Comparison of ENCODE assay signal across 9 cellular contexts in genomic region chr11:3880724-3881123, GRCh38. TPM values are rescaled to one million over a fixed set of nuclear protein-coding genes. Genes with fewer than 3 reads are reported as not detected.
A peak's percentile ranks its signal among the peaks of the same experiment; 100 is the strongest.
DNase-seq lines count a peak whose midpoint lies in the region; TF ChIP-seq lines count a peak whose summit lies in the region.
"Had no signal": no experiment of that assay in that cellular context is flagged by ENCODE, and none has a peak within 500 bp of the region (broad histone marks: within the 10 kb centered on the region; RNA-seq: fewer than 3 reads in every experiment).

No MANE protein-coding gene starts in this region.

- in situ Hi-C loops in KBM-7 (cut with MboI; ENCODE audit: low pct_unique_long_range_greater_than_20kb, low sequenced_read_pairs) = no loop called here

- intact Hi-C loops in activated CD4-positive, alpha-beta memory T cell treated with anti-CD3 and anti-CD28 coated beads for 36 hours (cut with micrococcal nuclease) = no loop called here
- intact Hi-C loops in esophagus muscularis mucosa (cut with DNase I) (no loop called here), stomach (cut with DNase I; ENCODE audit: low total_unique reads) (no loop called here), colonic mucosa (cut with DNase I) (no loop called here)

- H3K4me3 ChIP-seq in esophagus muscularis mucosa (no peak overlapping the region), stomach (no peak overlapping the region), colonic mucosa (no peak overlapping the region)

- no peak overlapping the region for H3K4me3 Mint-ChIP-seq in activated CD4-positive, alpha-beta memory T cell treated with anti-CD3 and anti-CD28 coated beads for 36 hours
- H3K4me3 Mint-ChIP-seq in activated CD4-positive, alpha-beta memory T cell treated with anti-CD3 and anti-CD28 coated beads, Interleukin-2, amount 10 ng/mL, durations not matched to agents 7 days and 5 days = no peak overlapping the region

- no peaks in the 10 kb centered on the region for H3K36me3 Mint-ChIP-seq in activated CD4-positive, alpha-beta memory T cell treated with anti-CD3 and anti-CD28 coated beads for 36 hours
- peaks cover 8% of the 10 kb centered on the region for H3K36me3 Mint-ChIP-seq in activated CD4-positive, alpha-beta memory T cell treated with anti-CD3 and anti-CD28 coated beads, Interleukin-2, amount 10 ng/mL, durations not matched to agents 7 days and 5 days (ENCODE audit: low read depth)

- H3K27me3 ChIP-seq in esophagus muscularis mucosa = no peaks in the 10 kb centered on the region
- H3K27me3 ChIP-seq in stomach = no peaks in the 10 kb centered on the region
- no peaks in the 10 kb centered on the region for H3K27me3 ChIP-seq in colonic mucosa

- no peaks in the 10 kb centered on the region for H3K9me3 Mint-ChIP-seq in activated CD4-positive, alpha-beta memory T cell treated with anti-CD3 and anti-CD28 coated beads for 36 hours
- no peaks in the 10 kb centered on the region for H3K9me3 Mint-ChIP-seq in activated CD4-positive, alpha-beta memory T cell treated with anti-CD3 and anti-CD28 coated beads, Interleukin-2, amount 10 ng/mL, durations not matched to agents 7 days and 5 days

- H3K9me3 ChIP-seq in esophagus muscularis mucosa = no peaks in the 10 kb centered on the region
- H3K9me3 ChIP-seq in stomach = no peaks in the 10 kb centered on the region
- H3K9me3 ChIP-seq in colonic mucosa = no peaks in the 10 kb centered on the region

- TF ChIP-seq EP300 in esophagus muscularis mucosa (IDR thresholded peaks at IDR 0.05) (no peak), stomach (IDR thresholded peaks at IDR 0.05) (no peak)

- H3K27ac ChIP-seq in esophagus muscularis mucosa (replicated peaks in 1 of 4) = peak overlapping the region in 3 of 4 donors; percentile 42 to 48 (median 43)
- H3K27ac ChIP-seq in stomach = peak overlapping the region; percentile 64 to 83 (median 69)
- no peak overlapping the region for H3K27ac ChIP-seq in colonic mucosa

- H3K9ac ChIP-seq in colonic mucosa (ENCODE audit: low read depth in 2 of 2, low read length in 2 of 2) = no peak overlapping the region

- POLR2A ChIA-PET in activated CD4-positive, alpha-beta memory T cell treated with anti-CD3 and anti-CD28 coated beads for 36 hours (lab: Charles Lee) = no interaction called here
- POLR2A ChIA-PET in activated CD4-positive, alpha-beta memory T cell treated with anti-CD3 and anti-CD28 coated beads, Interleukin-2, amount 10 ng/mL, durations not matched to agents 7 days and 5 days (lab: Charles Lee) = interaction anchor here (1.1 to 1.8 kb wide), 3 partner anchors 10 to 26 kb away, joined by 3 to 10 read pairs (median 4); partner anchors contain the start of gene STIM1

- H3K27ac Mint-ChIP-seq in activated CD4-positive, alpha-beta memory T cell treated with anti-CD3 and anti-CD28 coated beads for 36 hours = peak overlapping the region; percentile 7
- H3K27ac Mint-ChIP-seq in activated CD4-positive, alpha-beta memory T cell treated with anti-CD3 and anti-CD28 coated beads, Interleukin-2, amount 10 ng/mL, durations not matched to agents 7 days and 5 days = no peak overlapping the region

- no peak for DNase-seq in activated CD4-positive, alpha-beta memory T cell treated with anti-CD3 and anti-CD28 coated beads for 36 hours
- no peak for DNase-seq in activated CD4-positive, alpha-beta memory T cell treated with anti-CD3 and anti-CD28 coated beads, Interleukin-2, amount 10 ng/mL, durations not matched to agents 7 days and 5 days
- DNase-seq in KBM-7 (peak; percentile 43), esophagus muscularis mucosa (ENCODE audit: extremely low spot score) (no peak), stomach (no peak), DMS 273 (lab: John Stamatoyannopoulos, UW; ENCODE audit: unreplicated experiment) (no peak), colonic mucosa (no peak), NOMO-1 treated with dmso at 0.1 percent for 144 hours (lab: John Stamatoyannopoulos, UW; ENCODE audit: unreplicated experiment) (no peak)
- DNase-seq: NCI-H774 had no signal

- TF ChIP-seq CTCF in esophagus muscularis mucosa (IDR thresholded peaks at IDR 0.05) (no peak), stomach (IDR thresholded peaks at IDR 0.05) (no peak), colonic mucosa (IDR thresholded peaks at IDR 0.05) (no peak)

- CTCF ChIA-PET in activated CD4-positive, alpha-beta memory T cell treated with anti-CD3 and anti-CD28 coated beads for 36 hours (lab: Charles Lee) = interaction anchor here (0.6 to 1.6 kb wide), 6 partner anchors 26 to 398 kb away, joined by 3 to 17 read pairs (median 4); partner anchors contain the start of gene STIM1
- CTCF ChIA-PET in activated CD4-positive, alpha-beta memory T cell treated with anti-CD3 and anti-CD28 coated beads, Interleukin-2, amount 10 ng/mL, durations not matched to agents 7 days and 5 days (lab: Charles Lee) = interaction anchor here (0.9 to 20.3 kb wide), 3 partner anchors 23 to 192 kb away, joined by 5 to 222 read pairs (median 5); partner anchors contain the start of genes RHOG and STIM1

- no peaks in the 10 kb centered on the region for H3K36me3 ChIP-seq in esophagus muscularis mucosa
- H3K36me3 ChIP-seq in stomach = no peaks in the 10 kb centered on the region
- H3K36me3 ChIP-seq in colonic mucosa = no peaks in the 10 kb centered on the region

- TF ChIP-seq POLR2A in esophagus muscularis mucosa (IDR thresholded peaks at IDR 0.05; ENCODE audit: low read depth) (no peak), stomach (IDR thresholded peaks at IDR 0.05) (no peak)

- H3K4me1 ChIP-seq in esophagus muscularis mucosa = peaks cover 20 to 54% (median 48%) of the 10 kb centered on the region in 4 donors
- peaks cover 46 to 68% (median 51%) of the 10 kb centered on the region in 4 donors for H3K4me1 ChIP-seq in stomach
- peaks cover 12% of the 10 kb centered on the region for H3K4me1 ChIP-seq in colonic mucosa

- peaks cover 73% of the 10 kb centered on the region for H3K4me1 Mint-ChIP-seq in activated CD4-positive, alpha-beta memory T cell treated with anti-CD3 and anti-CD28 coated beads for 36 hours (ENCODE audit: low read depth)
- H3K4me1 Mint-ChIP-seq in activated CD4-positive, alpha-beta memory T cell treated with anti-CD3 and anti-CD28 coated beads, Interleukin-2, amount 10 ng/mL, durations not matched to agents 7 days and 5 days = peaks cover 60% of the 10 kb centered on the region

- H3K27me3 Mint-ChIP-seq in activated CD4-positive, alpha-beta memory T cell treated with anti-CD3 and anti-CD28 coated beads for 36 hours = no peaks in the 10 kb centered on the region
- no peaks in the 10 kb centered on the region for H3K27me3 Mint-ChIP-seq in activated CD4-positive, alpha-beta memory T cell treated with anti-CD3 and anti-CD28 coated beads, Interleukin-2, amount 10 ng/mL, durations not matched to agents 7 days and 5 days

- 49% methylated on average over 3 of the region's 3 CpGs for WGBS in esophagus muscularis mucosa
- 45 to 77% (median 64%) methylated on average over 3 of the region's 3 CpGs for WGBS in stomach, 5 donors

RNA-seq across cellular contexts. Expression of gene STIM1, which starts 25.3 kb away (rescaled TPM):
- total RNA-seq in activated CD4-positive, alpha-beta memory T cell treated with anti-CD3 and anti-CD28 coated beads for 36 hours = 10 to 100 TPM; 55.9 to 61.1 TPM
- 100 to 1,000 TPM; 111 to 113 TPM for total RNA-seq in activated CD4-positive, alpha-beta memory T cell treated with anti-CD3 and anti-CD28 coated beads, Interleukin-2, amount 10 ng/mL, durations not matched to agents 7 days and 5 days
- 100 to 1,000 TPM in 2 of 4 donors, 10 to 100 TPM in 2; 65.2 to 150 (median 92.6) TPM for total RNA-seq in esophagus muscularis mucosa
- total RNA-seq in stomach = 10 to 100 TPM; 21.4 to 70.7 (median 49.8) TPM
- 10 to 100 TPM in 1 of 3 donors, 1 to 10 TPM in 2; 8.7 to 17.1 (median 9.8) TPM for polyA plus RNA-seq in stomach
- 10 to 100 TPM; 39.1 to 56.8 TPM for total RNA-seq in colonic mucosa

RNA-seq across cellular contexts. Expression of gene RHOG, which starts 40.0 kb away (rescaled TPM):
- 100 to 1,000 TPM; 181 to 186 TPM for total RNA-seq in activated CD4-positive, alpha-beta memory T cell treated with anti-CD3 and anti-CD28 coated beads for 36 hours
- total RNA-seq in activated CD4-positive, alpha-beta memory T cell treated with anti-CD3 and anti-CD28 coated beads, Interleukin-2, amount 10 ng/mL, durations not matched to agents 7 days and 5 days = 100 to 1,000 TPM; 192 to 201 TPM
- total RNA-seq in esophagus muscularis mucosa = 10 to 100 TPM; 53.6 to 75.5 (median 59.4) TPM
- 100 to 1,000 TPM in 1 of 5 donors, 10 to 100 TPM in 3, 1 to 10 TPM in 1; 5.9 to 101 (median 26.7) TPM for total RNA-seq in stomach
- polyA plus RNA-seq in stomach = 10 to 100 TPM; 39.8 to 55.5 (median 50.9) TPM
- 10 to 100 TPM; 59.8 to 63.3 TPM for total RNA-seq in colonic mucosa
